Comparison of ENCODE assay signal across 17 cellular contexts in the genomic region with DNA sequence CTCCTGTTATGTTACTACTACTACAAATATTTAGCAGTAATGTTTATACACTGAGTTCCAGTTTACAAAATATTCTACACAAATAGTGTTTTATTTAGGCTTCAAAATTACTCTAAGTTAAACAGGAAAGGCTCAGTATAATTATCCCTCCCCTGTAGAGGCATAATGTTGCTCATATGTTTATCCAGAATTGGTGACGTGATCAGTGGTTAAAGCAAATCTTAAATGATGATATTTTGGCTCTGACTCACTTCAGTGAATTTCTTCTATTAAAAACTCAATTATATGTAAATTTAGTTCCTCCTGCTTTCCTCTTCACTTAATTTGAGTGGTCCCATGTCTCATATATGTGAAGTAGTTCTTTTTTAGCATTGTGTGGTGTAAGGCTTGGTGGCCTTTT.
"Had no signal": no experiment of that assay in that cellular context is flagged by ENCODE, and none has a peak within 500 bp of the region (broad histone marks: within the 10 kb centered on the region; RNA-seq: fewer than 3 reads in every experiment).

No MANE protein-coding gene starts in this region.

- H3K4me1 Mint-ChIP-seq: memory B cell, T-cell had no signal

- DNase-seq: activated CD8-positive, alpha-beta memory T cell treated with anti-CD3 and anti-CD28 coated beads, Interleukin-2, amount 50 U/mL, for 48 hours; activated CD8-positive, alpha-beta T cell treated with anti-CD3 and anti-CD28 coated beads, Interleukin-2, amount 10 ng/mL, durations not matched to agents 7 days and 5 days; activated naive CD4-positive, alpha-beta T cell; cerebellar nuclear complex; left ventricle myocardium inferior; occipital lobe; stimulated activated CD4-positive, alpha-beta T cell treated with anti-CD3 and anti-CD28 coated beads, Interleukin-12 subunit alpha, Interleukin-12 subunit beta, amount 100 ng/mL, for 4 hours; stimulated activated naive CD8-positive, alpha-beta T cell treated with anti-CD3 and anti-CD28 coated beads, Interleukin-15, Interleukin-2, amounts not matched to agents 100 U/mL and 50 U/mL, for 24 hours; T-cell; T1000 had no signal

- H3K27ac Mint-ChIP-seq: activated CD8-positive, alpha-beta T cell treated with anti-CD3 and anti-CD28 coated beads, Interleukin-2, amount 10 ng/mL, durations not matched to agents 7 days and 5 days; brain; memory B cell; natural killer cell treated with Interleukin-12 subunit alpha and Interleukin-12 subunit beta and Interleukin-15 and Interleukin-18, amount 100 ng/mL, for 72 hours; T-cell had no signal

- H3K9me3 ChIP-seq: thoracic aorta had no signal

- H3K4me1 ChIP-seq: left ventricle myocardium inferior had no signal

- H3K4me3 ChIP-seq: left ventricle myocardium inferior, thoracic aorta had no signal

- H3K27ac ChIP-seq: left ventricle myocardium inferior, thoracic aorta, VCaP had no signal

- H3K4me3 Mint-ChIP-seq: activated CD8-positive, alpha-beta T cell treated with anti-CD3 and anti-CD28 coated beads, Interleukin-2, amount 10 ng/mL, durations not matched to agents 7 days and 5 days; brain; memory B cell; natural killer cell treated with Interleukin-12 subunit alpha and Interleukin-12 subunit beta and Interleukin-15 and Interleukin-18, amount 100 ng/mL, for 72 hours; T-cell had no signal

- H3K27me3 Mint-ChIP-seq: memory B cell; natural killer cell treated with Interleukin-12 subunit alpha and Interleukin-12 subunit beta and Interleukin-15 and Interleukin-18, amount 100 ng/mL, for 72 hours; T-cell had no signal

- H3K36me3 Mint-ChIP-seq: brain; memory B cell; natural killer cell treated with Interleukin-12 subunit alpha and Interleukin-12 subunit beta and Interleukin-15 and Interleukin-18, amount 100 ng/mL, for 72 hours; T-cell had no signal

- H3K36me3 ChIP-seq: left ventricle myocardium inferior, thoracic aorta had no signal

- ATAC-seq: activated CD8-positive, alpha-beta T cell treated with anti-CD3 and anti-CD28 coated beads, Interleukin-2, amount 10 ng/mL, durations not matched to agents 7 days and 5 days; esophagus mucosa; natural killer cell treated with Interleukin-12 subunit alpha and Interleukin-12 subunit beta and Interleukin-15 and Interleukin-18, amount 100 ng/mL, for 72 hours; sciatic nerve; stimulated activated naive CD8-positive, alpha-beta T cell treated with anti-CD3 and anti-CD28 coated beads, Interleukin-15, Interleukin-2, amounts not matched to agents 100 U/mL and 50 U/mL, for 24 hours; T-cell had no signal
